8 cellular contexts compared by ENCODE assay signal in genomic region chr10:22341190-22341935, GRCh38. TPM values are rescaled to one million over a fixed set of nuclear protein-coding genes. Genes with fewer than 3 reads are reported as not detected.
DNase-seq lines count a peak whose midpoint lies in the region; ATAC-seq and TF ChIP-seq lines count a peak whose summit lies in the region.

No MANE protein-coding gene starts in this region.

- no peak for TF ChIP-seq POLR2A in NB4 (IDR thresholded peaks at IDR 0.05; ENCODE audit: extremely low read depth, insufficient read length)

- H3K27ac ChIP-seq in mesodermal cell (ENCODE audit: low read depth, low read length, severe bottlenecking) = no peak overlapping the region

- H3K4me1 ChIP-seq in mesodermal cell (ENCODE audit: control insufficient read depth, insufficient read depth, low read length, poor library complexity, severe bottlenecking) = no peaks in the 10 kb centered on the region

- 1 to 2% methylated on average over 19 to 30 of the region's 40 CpGs for WGBS in mesodermal cell (ENCODE audit: insufficient coverage in 2 of 2), 2 experiments

- TF ChIP-seq CTCF in GM12874 (IDR thresholded peaks at IDR 0.05; ENCODE audit: insufficient read depth, low read depth, low read length) (0 out of 2 replicates have a peak, but pooled peaks have one; percentile 10), NB4 (IDR thresholded peaks at IDR 0.05; ENCODE audit: low read depth, low read length) (no peak), choroid plexus epithelial cell (conservative IDR thresholded peaks at IDR 0.05; ENCODE audit: low read depth, low read length) (no peak)

- DNase-seq in NB4 (ENCODE audit: low read depth) = no peak
- peak; percentile 26 for DNase-seq in choroid plexus epithelial cell (ENCODE audit: low read depth)
- peak; percentile 54 for DNase-seq in ureter (ENCODE audit: low spot score)
- no peak for DNase-seq in cerebellum (ENCODE audit: low spot score)
- no peak for DNase-seq in stimulated activated CD4-positive, alpha-beta T cell treated with anti-CD3 and anti-CD28 coated beads, Interleukin-1b, Interleukin-23, amount 100 ng/mL, for 48 hours

- H3K9me3 ChIP-seq in mesodermal cell (ENCODE audit: control insufficient read depth, low read length) = no peaks in the 10 kb centered on the region

- peak overlapping the region; percentile 67 for H3K4me3 ChIP-seq in NB4 (ENCODE audit: low read depth, low read length)
- peak overlapping the region; percentile 78 for H3K4me3 ChIP-seq in choroid plexus epithelial cell (ENCODE audit: low read depth, low read length)
- H3K4me3 ChIP-seq in mesodermal cell (ENCODE audit: extremely low read depth, insufficient read depth, low read length, poor library complexity, severe bottlenecking) = peak overlapping the region; percentile 59

- H3K36me3 ChIP-seq in mesodermal cell (ENCODE audit: control insufficient read depth, insufficient read depth, low read length) = no peaks in the 10 kb centered on the region

- ATAC-seq in GM21825 (IDR thresholded peaks at IDR 0.05; ENCODE audit: unreplicated experiment) = peak; percentile 16

RNA-seq across cellular contexts. Expression of gene SPAG6, which starts 3.9 kb away (rescaled TPM):
- 0.18 TPM for polyA plus RNA-seq in mesodermal cell (2013, experiment 1 of 2)
- 0.20 TPM for polyA plus RNA-seq in mesodermal cell (2013, experiment 2 of 2)
- total RNA-seq in ureter (2.6 TPM), cerebellum (1.5 TPM)

RNA-seq across cellular contexts. Expression of gene BMI1, which starts 20.5 kb away (rescaled TPM):
- polyA plus RNA-seq in mesodermal cell (2013, experiment 1 of 2) = 16.6 TPM
- polyA plus RNA-seq in mesodermal cell (2013, experiment 2 of 2) = 24.3 TPM
- total RNA-seq in ureter (51.4 TPM), cerebellum (88.3 TPM)

RNA-seq across cellular contexts. Expression of gene COMMD3, which starts 25.2 kb away (rescaled TPM):
- polyA plus RNA-seq in mesodermal cell (2013, experiment 1 of 2) = 19.9 TPM
- 30.5 TPM for polyA plus RNA-seq in mesodermal cell (2013, experiment 2 of 2)
- total RNA-seq in ureter = 63.9 TPM
- 35.8 TPM for total RNA-seq in cerebellum

Comparison
In these comparisons a context has a peak if more than half of its experiments do, and no peak if none do; other contexts are left out.
1. DNase-seq: peak in choroid plexus epithelial cell (single experiment) and ureter (single experiment); none in NB4 (single experiment), cerebellum (single experiment) and stimulated activated CD4-positive, alpha-beta T cell treated with anti-CD3 and anti-CD28 coated beads, Interleukin-1b, Interleukin-23, amount 100 ng/mL, for 48 hours (single experiment).
2. Peak in every context shown above with its lines, with median percentiles within 50 percentile points of each other: H3K4me3 ChIP-seq.